Comparison of ENCODE assay signal across 17 cellular contexts in the genomic region with DNA sequence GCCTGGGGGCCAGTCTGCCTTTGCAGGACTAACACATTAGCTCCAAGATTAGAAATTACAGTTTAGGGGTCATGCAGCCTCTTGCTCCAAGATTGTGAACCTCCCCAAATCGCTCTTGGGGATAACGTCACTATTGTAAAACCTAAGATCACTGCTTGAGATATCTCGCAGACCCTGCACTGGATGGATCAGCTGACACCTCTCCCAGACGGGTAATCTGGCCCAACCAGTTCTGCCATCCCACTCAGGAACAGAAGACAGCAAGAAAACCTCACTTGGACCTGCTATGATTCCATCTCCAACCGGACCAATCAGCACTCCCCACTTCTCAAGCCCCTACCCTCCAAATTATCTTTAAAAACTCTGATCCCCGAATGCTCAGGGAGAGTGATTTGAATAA.
DNase-seq lines count a peak whose midpoint lies in the region; ATAC-seq, FAIRE-seq and TF ChIP-seq lines count a peak whose summit lies in the region.
"Had no signal": no experiment of that assay in that cellular context is flagged by ENCODE, and none has a peak within 500 bp of the region (broad histone marks: within the 10 kb centered on the region; RNA-seq: fewer than 3 reads in every experiment).

No MANE protein-coding gene starts in this region.

- no peak for ATAC-seq in GM21737 (IDR thresholded peaks at IDR 0.05; ENCODE audit: unreplicated experiment)
- ATAC-seq in GM21529 (IDR thresholded peaks at IDR 0.05; ENCODE audit: unreplicated experiment): no peak
- ATAC-seq in GM19351 (IDR thresholded peaks at IDR 0.05; ENCODE audit: unreplicated experiment): no peak

- H3K18ac ChIP-seq in H1 (ENCODE audit: extremely low read depth, low read length) (no peak overlapping the region), mesendoderm (ENCODE audit: low read length) (no peak overlapping the region)

- no peak for TF ChIP-seq RAD21 in H1 (IDR thresholded peaks at IDR 0.05 in 1 of 2, conservative IDR thresholded peaks at IDR 0.05 in 1 of 2; ENCODE audit: low read depth in 2 of 2, low read length in 2 of 2)

- H4K8ac ChIP-seq in H1 (ENCODE audit: extremely low read depth, insufficient read depth, low read length) (no peak overlapping the region), mesendoderm (ENCODE audit: low read depth, low read length) (no peak overlapping the region)

- no peak overlapping the region for H2BK120ac ChIP-seq in H1 (replicated peaks; ENCODE audit: low read depth, low read length)
- H2BK120ac ChIP-seq in mesendoderm (ENCODE audit: low read depth, low read length): no peak overlapping the region

- H3K56ac ChIP-seq in H1 (replicated peaks; ENCODE audit: insufficient read length, low read depth, low read length) (no peak overlapping the region), mesendoderm (ENCODE audit: low read length) (no peak overlapping the region)

- H4K5ac ChIP-seq in H1 (ENCODE audit: insufficient read length, low read depth, low read length) (no peak overlapping the region), mesendoderm (ENCODE audit: low read length) (no peak overlapping the region)

- no peak overlapping the region for H2BK15ac ChIP-seq in H1 (ENCODE audit: low read length)
- no peak overlapping the region for H2BK15ac ChIP-seq in mesendoderm (replicated peaks; ENCODE audit: low read depth)

- H3K36me3 ChIP-seq in H1 (ENCODE audit: control insufficient read depth in 2 of 4, insufficient read depth in 4 of 4, low read length in 3 of 4) (no peaks in the 10 kb centered on the region), mesendoderm (ENCODE audit: control insufficient read depth, insufficient read depth, low read length) (no peaks in the 10 kb centered on the region)

- POLR2A ChIA-PET in H1 (lab: Charles Lee; ENCODE audit: partially characterized antibody): no interaction called here

- H3K79me1 ChIP-seq in H1 (ENCODE audit: low read depth, low read length) (no peaks in the 10 kb centered on the region), mesendoderm (ENCODE audit: low read length) (no peaks in the 10 kb centered on the region)

- peak; percentile 70 for DNase-seq in ELF-1 (ENCODE audit: low read depth, low spot score)
- no peak for DNase-seq in H1 (ENCODE audit: low read depth in 1 of 2, low spot score in 2 of 2)
- peak; percentile 14 for DNase-seq in mesendoderm
- no peak for DNase-seq in HuH-7 (ENCODE audit: low spot score)
- DNase-seq: C1 segment of cervical spinal cord; CD4-positive, alpha-beta memory T cell; COR-L47; DMS 273 treated with DMSO at 0.1 percent for 48 hours; DMS79; EL; H9; HFFc6 had no signal

- H3K27me3 ChIP-seq in H1 (replicated peaks in 1 of 4; ENCODE audit: control insufficient read depth in 3 of 4, extremely low read depth in 1 of 4, insufficient read depth in 3 of 4, low read length in 3 of 4) (no peaks in the 10 kb centered on the region), mesendoderm (ENCODE audit: insufficient read depth, low read length, poor library complexity) (no peaks in the 10 kb centered on the region)

- TF ChIP-seq POLR2A in H1 (IDR thresholded peaks at IDR 0.05; ENCODE audit: control extremely low read depth in 1 of 2, low read depth in 2 of 2, low read length in 2 of 2): no peak

- no peak overlapping the region for H3K4me2 ChIP-seq in H1 (ENCODE audit: insufficient read depth in 1 of 2, low read depth in 2 of 2, low read length in 2 of 2)
- no peak overlapping the region for H3K4me2 ChIP-seq in mesendoderm (ENCODE audit: low read length)

- H2BK20ac ChIP-seq in H1 (ENCODE audit: low read length): no peak overlapping the region

- H2BK12ac ChIP-seq in H1 (ENCODE audit: low read depth, low read length): no peak overlapping the region

- H2AK5ac ChIP-seq in H1 (ENCODE audit: low read depth, low read length) (no peak overlapping the region), mesendoderm (ENCODE audit: low read length) (no peak overlapping the region)

- H3K79me2 ChIP-seq in H1 (ENCODE audit: control insufficient read depth in 1 of 2, insufficient read depth in 2 of 2, low read length in 2 of 2): no peaks in the 10 kb centered on the region
- no peaks in the 10 kb centered on the region for H3K79me2 ChIP-seq in mesendoderm (ENCODE audit: control insufficient read depth, insufficient read depth, low read length)

- no peak for FAIRE-seq in H1 (lab: Jason Lieb, UNC)
- FAIRE-seq: D721Med, GM12892 had no signal

- no peaks in the 10 kb centered on the region for H4K20me1 ChIP-seq in H1 (replicated peaks in 1 of 2; ENCODE audit: control insufficient read depth in 1 of 2, insufficient read depth in 2 of 2, low read length in 2 of 2)

- H3K4me3 ChIP-seq in H1 (ENCODE audit: extremely low read depth in 1 of 4, insufficient read depth in 2 of 4, low read depth in 3 of 4, low read length in 4 of 4): no peak overlapping the region
- H3K4me3 ChIP-seq in mesendoderm (ENCODE audit: low read length): no peak overlapping the region

- no peak overlapping the region for H4K91ac ChIP-seq in H1 (replicated peaks; ENCODE audit: insufficient read length, low read length)

- H3K23me2 ChIP-seq in H1 (ENCODE audit: low read depth, low read length): no peaks in the 10 kb centered on the region

- no peak overlapping the region for H3K27ac ChIP-seq in H1 (ENCODE audit: low read depth, low read length)
- no peak overlapping the region for H3K27ac ChIP-seq in mesendoderm (ENCODE audit: low read depth, low read length)

- TF ChIP-seq CTCF in H1 (IDR thresholded peaks at IDR 0.05; ENCODE audit: control extremely low read depth in 1 of 3, insufficient read depth in 1 of 3, low read depth in 1 of 3, low read length in 3 of 3): no peak

- TF ChIP-seq EP300 in H1 (IDR thresholded peaks at IDR 0.05; ENCODE audit: borderline replicate concordance in 1 of 2, low read depth in 2 of 2, low read length in 2 of 2): no peak

- no peak overlapping the region for H3K4ac ChIP-seq in H1 (replicated peaks; ENCODE audit: insufficient read length, low read depth, low read length)
- no peak overlapping the region for H3K4ac ChIP-seq in mesendoderm (ENCODE audit: low read depth, low read length)

- CTCF ChIA-PET in H1 (lab: Charles Lee; ENCODE audit: partially characterized antibody): interaction anchor here (1.1 kb wide), 1 partner anchor 14 kb away, joined by 3 read pairs; no protein-coding TSS in a partner anchor

- 82% methylated on average over 6 of the region's 6 CpGs; no CpG with 5 or more reads in 1 of the 2 experiments for WGBS in H1 (ENCODE audit: extremely low coverage in 1 of 2, insufficient coverage in 1 of 2, insufficient read length in 1 of 2, insufficient replicate concordance in 2 of 2, low coverage in 1 of 2, low lambda C conversion rate in 2 of 2, missing lambda C conversion rate in 1 of 2), 2 experiments
- WGBS in mesendoderm (ENCODE audit: extremely low coverage, insufficient coverage, low lambda C conversion rate): no CpG with 5 or more reads among the region's 6 CpGs

- 0 out of 2 replicates have a peak overlapping the region, but pooled peaks have one; percentile 93 for H2AFZ ChIP-seq in H1 (ENCODE audit: low read length)

- no peak overlapping the region for H3K14ac ChIP-seq in H1 (ENCODE audit: insufficient read length)

- peaks cover 0 to 2% (median under 1%) of the 10 kb centered on the region in 4 experiments; a peak in 1 of 7 replicates for H3K4me1 ChIP-seq in H1 (replicated peaks in 1 of 4; ENCODE audit: control insufficient read depth in 3 of 4, insufficient read depth in 4 of 4, low read length in 3 of 4)
- H3K4me1 ChIP-seq in mesendoderm (ENCODE audit: control insufficient read depth, low read depth, low read length): peaks cover 2% of the 10 kb centered on the region

- no peaks in the 10 kb centered on the region for H3K9me3 ChIP-seq in H1 (ENCODE audit: insufficient read depth in 2 of 2, low read depth in 1 of 2, low read length in 1 of 2)

- H2BK5ac ChIP-seq in H1 (ENCODE audit: low read depth, low read length): no peak overlapping the region
- H2BK5ac ChIP-seq in mesendoderm (ENCODE audit: low read length): no peak overlapping the region

- H3K23ac ChIP-seq in H1 (ENCODE audit: insufficient read length) (no peak overlapping the region), mesendoderm (ENCODE audit: low read length) (no peak overlapping the region)

- no peak overlapping the region for H3K9ac ChIP-seq in H1 (replicated peaks in 1 of 4; ENCODE audit: extremely low read depth in 1 of 4, low read depth in 3 of 4, low read length in 3 of 4)
- H3K9ac ChIP-seq in mesendoderm (ENCODE audit: low read length): no peak overlapping the region

TF ChIP-seq in H1, 55 proteins besides CTCF, POLR2A, EP300 and RAD21:
- no peak for TF ChIP-seq TAF1 (IDR thresholded peaks at IDR 0.05; ENCODE audit: low read depth, low read length)
- TF ChIP-seq SRF (IDR thresholded peaks at IDR 0.05; ENCODE audit: low read depth, low read length): no peak
- TF ChIP-seq TCF12 (IDR thresholded peaks at IDR 0.05; ENCODE audit: low read depth, low read length): no peak
- TF ChIP-seq USF2 (IDR thresholded peaks at IDR 0.05; ENCODE audit: low read length): no peak
- no peak for TF ChIP-seq RXRA (IDR thresholded peaks at IDR 0.05; ENCODE audit: insufficient read depth, low read depth, low read length)
- TF ChIP-seq PHF8 (conservative IDR thresholded peaks at IDR 0.05; ENCODE audit: low read depth, low read length): no peak
- no peak for TF ChIP-seq POLR2AphosphoS5 (IDR thresholded peaks at IDR 0.05; ENCODE audit: low read depth, low read length)
- TF ChIP-seq CBX5 (IDR thresholded peaks at IDR 0.05; ENCODE audit: low read depth, low read length): no peak
- no peak for TF ChIP-seq RFX5 (IDR thresholded peaks at IDR 0.05; ENCODE audit: borderline replicate concordance, low read depth, low read length)
- no peak for TF ChIP-seq SIX5 (IDR thresholded peaks at IDR 0.05; ENCODE audit: low read depth, low read length)
- TF ChIP-seq NANOG (IDR thresholded peaks at IDR 0.05; ENCODE audit: insufficient read depth, low read depth, low read length, poor library complexity, severe bottlenecking): no peak
- no peak for TF ChIP-seq CHD2 (IDR thresholded peaks at IDR 0.05; ENCODE audit: low read length)
- no peak for TF ChIP-seq SUZ12 (IDR thresholded peaks at IDR 0.05; ENCODE audit: low read length)
- TF ChIP-seq KDM1A (IDR thresholded peaks at IDR 0.05; ENCODE audit: borderline replicate concordance, low read length): no peak
- TF ChIP-seq RBBP5 (IDR thresholded peaks at IDR 0.05; ENCODE audit: borderline replicate concordance, low read depth, low read length): no peak
- no peak for TF ChIP-seq SIRT6 (IDR thresholded peaks at IDR 0.05; ENCODE audit: low read length)

Comparison
In these comparisons a context has a peak if more than half of its experiments do, and no peak if none do; other contexts are left out.
1. DNase-seq: peak in ELF-1 (single experiment) and mesendoderm (single experiment); none in H1 (0 of 2) and HuH-7 (single experiment).